Comparison of ENCODE assay signal across 8 cellular contexts in the genomic region with DNA sequence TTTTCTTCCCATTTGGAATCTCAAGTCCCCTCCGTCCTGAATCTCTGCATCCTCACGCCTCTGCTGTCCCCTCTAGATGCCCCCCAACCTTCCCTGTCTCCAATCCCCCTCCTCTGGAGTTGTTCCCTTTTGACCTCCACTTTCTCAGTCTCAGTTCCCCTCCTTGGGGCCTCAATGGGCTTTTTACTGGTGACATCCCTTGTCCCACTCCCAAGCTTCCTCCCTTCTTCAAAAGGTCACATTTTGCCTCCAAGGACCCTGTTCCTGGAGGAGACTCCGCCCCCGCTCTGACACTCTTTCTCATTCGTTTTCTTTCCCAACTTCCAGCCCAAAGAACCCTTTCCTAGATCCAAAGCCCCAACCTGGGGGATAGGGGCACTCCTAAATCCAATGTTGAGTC. TPM values are rescaled to one million over a fixed set of nuclear protein-coding genes. Genes with fewer than 3 reads are reported as not detected.
DNase-seq lines count a peak whose midpoint lies in the region; ATAC-seq, FAIRE-seq and TF ChIP-seq lines count a peak whose summit lies in the region.

No MANE protein-coding gene starts in this region.

- TF ChIP-seq CTCF in Calu3 (IDR thresholded peaks at IDR 0.05; ENCODE audit: unreplicated experiment) = no peak
- no peak for TF ChIP-seq CTCF in OCI-LY3 (IDR thresholded peaks at IDR 0.05; ENCODE audit: low read depth, low read length)
- no peak for TF ChIP-seq CTCF in endothelial cell of umbilical vein (IDR thresholded peaks at IDR 0.05; ENCODE audit: extremely low read depth in 1 of 2, insufficient read depth in 1 of 2, low read depth in 1 of 2, low read length in 2 of 2)
- no peak for TF ChIP-seq CTCF in ovary (IDR thresholded peaks at IDR 0.05)

- H3K4me1 ChIP-seq in OCI-LY3 (ENCODE audit: low read length) = peaks cover 20% of the 10 kb centered on the region
- peaks cover 10% of the 10 kb centered on the region for H3K4me1 ChIP-seq in endothelial cell of umbilical vein (ENCODE audit: control insufficient read depth, extremely low read depth, insufficient read depth, low read length)
- H3K4me1 ChIP-seq in ovary (ENCODE audit: insufficient read depth) = peaks cover 7% of the 10 kb centered on the region

- WGBS in ovary, 3 donors = 31 to 36% (median 36%) methylated on average over 5 of the region's 5 CpGs

- TF ChIP-seq POLR2A in endothelial cell of umbilical vein (IDR thresholded peaks at IDR 0.05; ENCODE audit: low read depth, low read length) = peak; percentile 6
- no peak for TF ChIP-seq POLR2A in ovary (IDR thresholded peaks at IDR 0.05)

- H3K79me2 ChIP-seq in OCI-LY3 (ENCODE audit: low read length) (peaks cover 19% of the 10 kb centered on the region), endothelial cell of umbilical vein (ENCODE audit: control insufficient read depth, insufficient read depth, low read length) (peaks cover 31% of the 10 kb centered on the region)

- H3K9me3 Mint-ChIP-seq in Calu3 (ENCODE audit: low read depth, unreplicated experiment) = no peaks in the 10 kb centered on the region

- no peaks in the 10 kb centered on the region for H3K27me3 ChIP-seq in OCI-LY3 (ENCODE audit: low read depth, low read length)
- no peaks in the 10 kb centered on the region for H3K27me3 ChIP-seq in endothelial cell of umbilical vein (ENCODE audit: control insufficient read depth in 2 of 2, insufficient read depth in 2 of 2, low read length in 2 of 2)
- H3K27me3 ChIP-seq in ovary = no peaks in the 10 kb centered on the region

- no TSS peak for BruUV-seq in Calu3 (replicated peaks; lab: Mats Ljungman, UMichigan)
- TSS peak; percentile 93 for BruUV-seq in endothelial cell of umbilical vein (replicated peaks; lab: Mats Ljungman, UMichigan)

- H3K4me1 Mint-ChIP-seq in Calu3 (ENCODE audit: low read depth, unreplicated experiment) = peaks cover 20% of the 10 kb centered on the region

- ATAC-seq in GM21381 (IDR thresholded peaks at IDR 0.05; ENCODE audit: unreplicated experiment) = no peak
- ATAC-seq in GM21619 (IDR thresholded peaks at IDR 0.05; ENCODE audit: unreplicated experiment) = no peak

- H2AFZ ChIP-seq in OCI-LY3 (ENCODE audit: low read depth, low read length) = no peak overlapping the region
- no peak overlapping the region for H2AFZ ChIP-seq in endothelial cell of umbilical vein (ENCODE audit: low read depth, low read length)

- dilution Hi-C loops in endothelial cell of umbilical vein (cut with MboI; ENCODE audit: extremely low pct_ligation_motif_present, low sequenced_read_pairs) = no loop called here

- CTCF ChIA-PET in Calu3 (lab: Charles Lee) = interaction anchor here (0.8 kb wide), 1 partner anchor 152 kb away, joined by 3 read pairs; no protein-coding TSS in a partner anchor
- CTCF ChIA-PET in endothelial cell of umbilical vein (lab: Charles Lee) = interaction anchor here (2.3 kb wide), 1 partner anchor 9 kb away, joined by 9 read pairs; no protein-coding TSS in a partner anchor

- H3K9ac ChIP-seq in OCI-LY3 (ENCODE audit: low read length) (peak overlapping the region; percentile 83), endothelial cell of umbilical vein (replicated peaks; ENCODE audit: extremely low read depth, insufficient read depth, low read length) (peak overlapping the region; percentile 97)

- peak overlapping the region; percentile 65 for H3K27ac Mint-ChIP-seq in Calu3 (ENCODE audit: unreplicated experiment)

- H4K20me1 ChIP-seq in OCI-LY3 (ENCODE audit: insufficient read depth, low read length) (no peaks in the 10 kb centered on the region), endothelial cell of umbilical vein (replicated peaks; ENCODE audit: control insufficient read depth, extremely low read depth, insufficient read depth, low read length) (no peaks in the 10 kb centered on the region)

- H3K36me3 Mint-ChIP-seq in Calu3 (ENCODE audit: insufficient read depth, unreplicated experiment) = peaks cover 42% of the 10 kb centered on the region

- peak overlapping the region; percentile 91 for H3K4me3 ChIP-seq in OCI-LY3 (ENCODE audit: low read length)
- peak overlapping the region; percentile 71 to 97 (median 89) for H3K4me3 ChIP-seq in endothelial cell of umbilical vein (replicated peaks in 1 of 3; ENCODE audit: insufficient read depth in 1 of 3, low read depth in 1 of 3, low read length in 3 of 3)
- peak overlapping the region; percentile 96 for H3K4me3 ChIP-seq in ovary

- peak overlapping the region; percentile 87 for H3K4me3 Mint-ChIP-seq in Calu3 (ENCODE audit: low read depth, unreplicated experiment)

- TF ChIP-seq EP300 in ovary (IDR thresholded peaks at IDR 0.05) = no peak

- no peaks in the 10 kb centered on the region for H3K9me3 ChIP-seq in OCI-LY3 (ENCODE audit: insufficient read depth, low read length)
- no peaks in the 10 kb centered on the region for H3K9me3 ChIP-seq in endothelial cell of umbilical vein (replicated peaks; ENCODE audit: control insufficient read depth, insufficient read depth, low read length)
- no peaks in the 10 kb centered on the region for H3K9me3 ChIP-seq in ovary

- no peak for DNase-seq in Calu3
- peak; percentile 45 for DNase-seq in endothelial cell of umbilical vein (ENCODE audit: low read depth, low spot score)
- peak in 2 of 5 donors; percentile 16 to 36 for DNase-seq in ovary
- DNase-seq in urothelium cell line (ENCODE audit: low spot score) = no peak
- DNase-seq in SW 1271 (lab: John Stamatoyannopoulos, UW) = no peak

- peak overlapping the region; percentile 98 for H3K4me2 ChIP-seq in OCI-LY3 (ENCODE audit: low read length)
- peak overlapping the region; percentile 89 for H3K4me2 ChIP-seq in endothelial cell of umbilical vein (ENCODE audit: insufficient read depth, low read length)

- POLR2A ChIA-PET in endothelial cell of umbilical vein (lab: Charles Lee) = no interaction called here

- H3K27ac ChIP-seq in OCI-LY3 (ENCODE audit: low read length) (no peak overlapping the region), endothelial cell of umbilical vein (ENCODE audit: insufficient read depth, low read depth, low read length) (peak overlapping the region; percentile 73), ovary (no peak overlapping the region)

- no peaks in the 10 kb centered on the region for H3K9me1 ChIP-seq in endothelial cell of umbilical vein (replicated peaks; ENCODE audit: control insufficient read depth, extremely low read depth, insufficient read depth, low read length)

- no peak for FAIRE-seq in endothelial cell of umbilical vein (lab: Jason Lieb, UNC)
- FAIRE-seq in urothelium cell line (lab: Jason Lieb, UNC) = no peak

- H3K27me3 Mint-ChIP-seq in Calu3 (ENCODE audit: unreplicated experiment) = no peaks in the 10 kb centered on the region

- intact Hi-C loops in Calu3 (cut with micrococcal nuclease; ENCODE audit: unreplicated experiment) = no loop called here
- intact Hi-C loops in endothelial cell of umbilical vein (cut with micrococcal nuclease) = loop anchor here (1.0 kb wide), 2 partner anchors 11 to 61 kb away; partner anchors contain the start of genes ARHGAP35 and SLC1A5
- intact Hi-C loops in ovary (cut with DNase I) = loop anchor here in 2 of 4 donors (10.0 kb wide), 1 partner anchor 265 kb away; the partner anchor contains the start of gene ZC3H4 (in 2 of the 2)

- H3K36me3 ChIP-seq in OCI-LY3 (replicated peaks; ENCODE audit: low read depth, low read length) (no peaks in the 10 kb centered on the region), endothelial cell of umbilical vein (ENCODE audit: control insufficient read depth in 2 of 2, extremely low read depth in 1 of 2, insufficient read depth in 2 of 2, low read length in 2 of 2) (peaks cover 3 to 6% of the 10 kb centered on the region in 2 experiments), ovary (no peaks in the 10 kb centered on the region)

TF ChIP-seq in endothelial cell of umbilical vein, 7 proteins besides CTCF, POLR2A, EP300 and RAD21:
- TF ChIP-seq GATA2 (IDR thresholded peaks at IDR 0.05; ENCODE audit: insufficient read depth, insufficient read length, low read depth, low read length) (no peak), MYC (IDR thresholded peaks at IDR 0.05; ENCODE audit: low read depth, low read length) (no peak)

RNA-seq across cellular contexts. Expression of gene AP2S1, which starts 1.0 kb away (rescaled TPM):
- 180 and 184 TPM in 2 replicates for total RNA-seq in Calu3 (2022)
- total RNA-seq in endothelial cell of umbilical vein = 279 and 313 TPM in 2 replicates
- polyA plus RNA-seq in endothelial cell of umbilical vein = 376 and 417 TPM in 2 replicates
- 283 and 300 TPM in 2 replicates for polyA plus RNA-seq in endothelial cell of umbilical vein (2011; cell fraction: cytosol; rRNA removed)
- 93.6 and 108 TPM in 2 replicates for polyA plus RNA-seq in endothelial cell of umbilical vein (2011; cell fraction: nucleus; rRNA removed)
- 320 and 378 TPM in 2 replicates for polyA plus RNA-seq in endothelial cell of umbilical vein (2012)
- 115 and 153 TPM in 2 replicates for polyA minus RNA-seq in endothelial cell of umbilical vein
- polyA minus RNA-seq in endothelial cell of umbilical vein (2011; cell fraction: cytosol; rRNA and poly(A)+ RNA removed) = 93.2 TPM
- 22.7 and 27.2 TPM in 2 replicates for polyA minus RNA-seq in endothelial cell of umbilical vein (2011; cell fraction: nucleus; rRNA and poly(A)+ RNA removed)
- total RNA-seq in ovary = 10 to 100 TPM; 39.9 to 86.3 (median 57.0) TPM
- polyA plus RNA-seq in ovary = 10 to 100 TPM; 57.0 to 78.2 TPM

RNA-seq across cellular contexts. Expression of gene ARHGAP35, which starts 11.2 kb away (rescaled TPM):
- total RNA-seq in Calu3 (2022) = 84.8 and 87.8 TPM in 2 replicates
- 47.3 and 51.3 TPM in 2 replicates for total RNA-seq in endothelial cell of umbilical vein
- polyA plus RNA-seq in endothelial cell of umbilical vein = 25.7 and 28.3 TPM in 2 replicates
- 19.6 and 20.2 TPM in 2 replicates for polyA plus RNA-seq in endothelial cell of umbilical vein (2011; cell fraction: cytosol; rRNA removed)
- 29.7 and 30.7 TPM in 2 replicates for polyA plus RNA-seq in endothelial cell of umbilical vein (2011; cell fraction: nucleus; rRNA removed)
- 25.8 and 31.7 TPM in 2 replicates for polyA plus RNA-seq in endothelial cell of umbilical vein (2012)
- polyA minus RNA-seq in endothelial cell of umbilical vein = 35.8 and 45.8 TPM in 2 replicates
- 20.1 TPM for polyA minus RNA-seq in endothelial cell of umbilical vein (2011; cell fraction: cytosol; rRNA and poly(A)+ RNA removed)
- polyA minus RNA-seq in endothelial cell of umbilical vein (2011; cell fraction: nucleus; rRNA and poly(A)+ RNA removed) = 53.1 and 57.3 TPM in 2 replicates
- total RNA-seq in ovary = 10 to 100 TPM; 20.9 to 74.8 (median 51.2) TPM
- polyA plus RNA-seq in ovary = 10 to 100 TPM; 23.1 to 32.5 TPM
